Comparison of ENCODE assay signal across 24 cellular contexts in genomic region chr2:164032995-164033394, GRCh38.
DNase-seq lines count a peak whose midpoint lies in the region; ATAC-seq and TF ChIP-seq lines count a peak whose summit lies in the region.
"Had no signal": no experiment of that assay in that cellular context is flagged by ENCODE, and none has a peak within 500 bp of the region (broad histone marks: within the 10 kb centered on the region; RNA-seq: fewer than 3 reads in every experiment).

No MANE protein-coding gene starts in this region.

- intact Hi-C loops in activated T-helper 1 cell treated with anti-CD3 and anti-CD28 coated beads, Interleukin-12 subunit alpha, Interleukin-12 subunit beta, Interleukin-2, Interleukin-4 antibody, amounts not matched to agents 30 ng/mL and 10 ng/mL and 1 ng/mL, durations not matched to agents 14 hours and 24 hours and 36 hours (cut with micrococcal nuclease): no loop called here

- H3F3A ChIP-seq in smooth muscle cell (ENCODE audit: low read depth): no peaks in the 10 kb centered on the region

- H3K36me3 Mint-ChIP-seq in activated T-helper 1 cell treated with anti-CD3 and anti-CD28 coated beads, Interleukin-12 subunit alpha, Interleukin-12 subunit beta, Interleukin-2, Interleukin-4 antibody, amounts not matched to agents 30 ng/mL and 10 ng/mL and 1 ng/mL, durations not matched to agents 14 hours and 24 hours and 36 hours (ENCODE audit: low read depth): no peaks in the 10 kb centered on the region
- H3K36me3 Mint-ChIP-seq: CD4-positive, CD25-positive, alpha-beta regulatory T cell had no signal

- no peaks in the 10 kb centered on the region for H4K20me1 ChIP-seq in KMS-11 (ENCODE audit: insufficient read depth)
- no peaks in the 10 kb centered on the region for H4K20me1 ChIP-seq in smooth muscle cell (ENCODE audit: low read depth)

- TF ChIP-seq CTCF in KMS-11 (conservative IDR thresholded peaks at IDR 0.05; ENCODE audit: low read depth, low read length): no peak
- no peak for TF ChIP-seq CTCF in smooth muscle cell (IDR thresholded peaks at IDR 0.05; ENCODE audit: borderline replicate concordance, insufficient read depth, poor library complexity, severe bottlenecking)

- H3K27me3 ChIP-seq in KMS-11 (ENCODE audit: insufficient read depth, low read depth) (no peaks in the 10 kb centered on the region), smooth muscle cell (ENCODE audit: low read depth) (no peaks in the 10 kb centered on the region)
- H3K27me3 ChIP-seq: right lobe of liver, upper lobe of left lung had no signal

- H3K79me2 ChIP-seq in KMS-11 (ENCODE audit: insufficient read depth, low read depth) (no peaks in the 10 kb centered on the region), smooth muscle cell (ENCODE audit: low read depth) (no peaks in the 10 kb centered on the region)

- H3K27ac ChIP-seq in KMS-11 (no peak overlapping the region), smooth muscle cell (ENCODE audit: low read depth) (no peak overlapping the region)
- H3K27ac ChIP-seq: right lobe of liver, upper lobe of left lung had no signal

- no peaks in the 10 kb centered on the region for H3K9me3 Mint-ChIP-seq in activated T-helper 1 cell treated with anti-CD3 and anti-CD28 coated beads, Interleukin-12 subunit alpha, Interleukin-12 subunit beta, Interleukin-2, Interleukin-4 antibody, amounts not matched to agents 30 ng/mL and 10 ng/mL and 1 ng/mL, durations not matched to agents 14 hours and 24 hours and 36 hours

- ATAC-seq in GM18909 (IDR thresholded peaks at IDR 0.05; ENCODE audit: poor library complexity, unreplicated experiment): peak; percentile 59
- ATAC-seq in HG02981 (IDR thresholded peaks at IDR 0.05; ENCODE audit: unreplicated experiment): peak; percentile 50
- ATAC-seq in HG03025 (IDR thresholded peaks at IDR 0.05; ENCODE audit: low FRiP score, unreplicated experiment): no peak
- no peak for ATAC-seq in HG03135 (IDR thresholded peaks at IDR 0.05; ENCODE audit: unreplicated experiment)
- ATAC-seq: activated CD4-positive, alpha-beta T cell treated with anti-CD3 and anti-CD28 coated beads for 36 hours; left lobe of liver; right lobe of liver had no signal

- H3K36me3 ChIP-seq in KMS-11 (ENCODE audit: insufficient read depth) (no peaks in the 10 kb centered on the region), smooth muscle cell (ENCODE audit: low read depth) (no peaks in the 10 kb centered on the region)
- H3K36me3 ChIP-seq: right lobe of liver, upper lobe of left lung had no signal

- H3K27ac Mint-ChIP-seq in activated T-helper 1 cell treated with anti-CD3 and anti-CD28 coated beads, Interleukin-12 subunit alpha, Interleukin-12 subunit beta, Interleukin-2, Interleukin-4 antibody, amounts not matched to agents 30 ng/mL and 10 ng/mL and 1 ng/mL, durations not matched to agents 14 hours and 24 hours and 36 hours: no peak overlapping the region
- H3K27ac Mint-ChIP-seq: activated CD4-positive, alpha-beta T cell treated with anti-CD3 and anti-CD28 coated beads for 36 hours; CD4-positive, CD25-positive, alpha-beta regulatory T cell had no signal

- H3K27me3 Mint-ChIP-seq in activated T-helper 1 cell treated with anti-CD3 and anti-CD28 coated beads, Interleukin-12 subunit alpha, Interleukin-12 subunit beta, Interleukin-2, Interleukin-4 antibody, amounts not matched to agents 30 ng/mL and 10 ng/mL and 1 ng/mL, durations not matched to agents 14 hours and 24 hours and 36 hours (ENCODE audit: insufficient read depth): no peaks in the 10 kb centered on the region
- H3K27me3 Mint-ChIP-seq: activated CD4-positive, alpha-beta T cell treated with anti-CD3 and anti-CD28 coated beads for 36 hours; CD4-positive, CD25-positive, alpha-beta regulatory T cell had no signal

- no peak overlapping the region for H3K4me2 ChIP-seq in KMS-11
- H3K4me2 ChIP-seq in smooth muscle cell: no peak overlapping the region

- H3K4me3 Mint-ChIP-seq in activated T-helper 1 cell treated with anti-CD3 and anti-CD28 coated beads, Interleukin-12 subunit alpha, Interleukin-12 subunit beta, Interleukin-2, Interleukin-4 antibody, amounts not matched to agents 30 ng/mL and 10 ng/mL and 1 ng/mL, durations not matched to agents 14 hours and 24 hours and 36 hours: no peak overlapping the region
- H3K4me3 Mint-ChIP-seq: activated CD4-positive, alpha-beta T cell treated with anti-CD3 and anti-CD28 coated beads for 36 hours; CD4-positive, CD25-positive, alpha-beta regulatory T cell had no signal

- peak overlapping the region; percentile 25 for H2AFZ ChIP-seq in KMS-11 (ENCODE audit: low read depth)
- peak overlapping the region; percentile 3 for H2AFZ ChIP-seq in smooth muscle cell (ENCODE audit: low read depth)

- no peaks in the 10 kb centered on the region for H3K4me1 ChIP-seq in KMS-11 (ENCODE audit: low read depth, poor library complexity, severe bottlenecking)
- H3K4me1 ChIP-seq in smooth muscle cell (ENCODE audit: low read depth): peaks cover 8% of the 10 kb centered on the region
- H3K4me1 ChIP-seq: right lobe of liver, upper lobe of left lung had no signal

- H3K9me3 ChIP-seq in smooth muscle cell (replicated peaks; ENCODE audit: low read depth): no peaks in the 10 kb centered on the region
- H3K9me3 ChIP-seq: right lobe of liver, upper lobe of left lung had no signal

- no peak overlapping the region for H3K9ac ChIP-seq in KMS-11
- no peak overlapping the region for H3K9ac ChIP-seq in smooth muscle cell (ENCODE audit: low read depth)

- H3K4me1 Mint-ChIP-seq in activated T-helper 1 cell treated with anti-CD3 and anti-CD28 coated beads, Interleukin-12 subunit alpha, Interleukin-12 subunit beta, Interleukin-2, Interleukin-4 antibody, amounts not matched to agents 30 ng/mL and 10 ng/mL and 1 ng/mL, durations not matched to agents 14 hours and 24 hours and 36 hours (ENCODE audit: low read depth): no peaks in the 10 kb centered on the region
- H3K4me1 Mint-ChIP-seq: activated CD4-positive, alpha-beta T cell treated with anti-CD3 and anti-CD28 coated beads for 36 hours; CD4-positive, CD25-positive, alpha-beta regulatory T cell had no signal

- no peak for DNase-seq in smooth muscle cell (lab: John Stamatoyannopoulos, UW; ENCODE audit: unreplicated experiment)
- no peak for DNase-seq in activated T-helper 1 cell treated with anti-CD3 and anti-CD28 coated beads, Interleukin-12 subunit alpha, Interleukin-12 subunit beta, Interleukin-2, Interleukin-4 antibody, amounts not matched to agents 30 ng/mL and 10 ng/mL and 1 ng/mL, durations not matched to agents 14 hours and 24 hours and 36 hours (ENCODE audit: low spot score)
- DNase-seq: activated CD4-positive, alpha-beta T cell treated with anti-CD3 and anti-CD28 coated beads for 36 hours; activated T-cell treated with anti-CD3 and anti-CD28 coated beads, Interleukin-2, amount 50 U/mL, for 1 hour; CD4-positive, CD25-positive, alpha-beta regulatory T cell; cerebellar nuclear complex; GOT3; hypothalamus; mesenchymal stem cell; NCI-H1105; NCI-H187 treated with DMSO at 0.1 percent for 48 hours; NCI-H524 treated with DMSO at 0.1 percent for 48 hours; right lobe of liver; SIG-M5; stimulated activated CD4-positive, alpha-beta T cell treated with anti-CD3 and anti-CD28 coated beads, Interleukin-12 subunit alpha, Interleukin-12 subunit beta, amount 100 ng/mL, for 4 hours; stimulated activated CD4-positive, alpha-beta T cell treated with anti-CD3 and anti-CD28 coated beads, Interleukin-4, amount 100 ng/mL, for 1 hour; substantia nigra; upper lobe of left lung had no signal

- H3K4me3 ChIP-seq in KMS-11 (IDR thresholded peaks at IDR 0.05; ENCODE audit: insufficient read depth, low read depth, low read length) (no peak overlapping the region), smooth muscle cell (no peak overlapping the region)
- H3K4me3 ChIP-seq: right lobe of liver, upper lobe of left lung had no signal

Comparison
In these comparisons a context has a peak if more than half of its experiments do, and no peak if none do; other contexts are left out.
1. ATAC-seq: peak in GM18909 (single experiment) and HG02981 (single experiment); none in HG03025 (single experiment) and HG03135 (single experiment).